In genomic region chr11:65552413-65552951, GRCh38 we compare ENCODE assay signal across 8 cellular contexts. TPM values are rescaled to one million over a fixed set of nuclear protein-coding genes. Genes with fewer than 3 reads are reported as not detected.
DNase-seq lines count a peak whose midpoint lies in the region; ATAC-seq and TF ChIP-seq lines count a peak whose summit lies in the region.

No MANE protein-coding gene starts in this region.

- peak in 1 of 6 experiments; percentile 1 for TF ChIP-seq CTCF in esophagus squamous epithelium (IDR thresholded peaks at IDR 0.05)

- H3K27ac Mint-ChIP-seq in T-cell (peak overlapping the region; percentile 70 to 71), naive B cell (peak overlapping the region; percentile 21 to 97 (median 79))

- peak; percentile 40 for DNase-seq in DMS79 treated with DMSO at 0.1 percent for 48 hours (lab: John Stamatoyannopoulos, UW)
- no peak for DNase-seq in DMS79 (lab: John Stamatoyannopoulos, UW)
- DNase-seq in T-cell = no peak
- no peak for DNase-seq in naive B cell
- no peak for DNase-seq in esophagus squamous epithelium (lab: John Stamatoyannopoulos, UW)
- DNase-seq in cerebellum (ENCODE audit: low spot score) = no peak

- no peak overlapping the region for H3K4me3 ChIP-seq in esophagus squamous epithelium

- TF ChIP-seq POLR2A in esophagus squamous epithelium (IDR thresholded peaks at IDR 0.05) = no peak

- peaks cover 32 to 70% (median 44%) of the 10 kb centered on the region in 3 donors for H3K4me1 ChIP-seq in esophagus squamous epithelium

- peak overlapping the region in 1 of 4 donors; percentile 42 for H3K27ac ChIP-seq in esophagus squamous epithelium

- no peaks in the 10 kb centered on the region for H3K27me3 ChIP-seq in esophagus squamous epithelium

- peaks cover 0 to 45% (median 0%) of the 10 kb centered on the region in 3 donors for H3K36me3 ChIP-seq in esophagus squamous epithelium

- H3K9me3 Mint-ChIP-seq in T-cell (no peaks in the 10 kb centered on the region), naive B cell (peaks cover 0 to 1% (median 0%) of the 10 kb centered on the region in 7 donors)

- peak overlapping the region; percentile 10 to 91 (median 32) for H3K4me3 Mint-ChIP-seq in T-cell
- H3K4me3 Mint-ChIP-seq in naive B cell = peak overlapping the region in 7 of 8 donors; percentile 2 to 78 (median 53)

- peaks cover 16% of the 10 kb centered on the region for H3K36me3 Mint-ChIP-seq in T-cell
- H3K36me3 Mint-ChIP-seq in naive B cell = no peaks in the 10 kb centered on the region

- H3K4me1 Mint-ChIP-seq in T-cell (peaks cover 73 to 81% (median 75%) of the 10 kb centered on the region in 3 donors), naive B cell (peaks cover 56 to 67% (median 63%) of the 10 kb centered on the region in 3 donors)

- ATAC-seq in HG02642 (IDR thresholded peaks at IDR 0.05; ENCODE audit: poor library complexity, unreplicated experiment) (peak; percentile 23), T-cell (replicated peaks in 1 of 4) (peak in 1 of 4 experiments; percentile 0), naive B cell (ENCODE audit: low read depth in 2 of 2) (no peak), HG02884 (IDR thresholded peaks at IDR 0.05; ENCODE audit: unreplicated experiment) (no peak)

- H3K27me3 Mint-ChIP-seq in T-cell = no peaks in the 10 kb centered on the region
- no peaks in the 10 kb centered on the region for H3K27me3 Mint-ChIP-seq in naive B cell

- no peaks in the 10 kb centered on the region for H3K9me3 ChIP-seq in esophagus squamous epithelium

- intact Hi-C loops in esophagus squamous epithelium (cut with DNase I) = no loop called here

- CTCF ChIA-PET in T-cell (lab: Charles Lee) = interaction anchor here (0.5 to 0.9 kb wide), 3 partner anchors 11 to 13 kb away, joined by 3 to 5 read pairs (median 3); no protein-coding TSS in a partner anchor

- POLR2A ChIA-PET in T-cell (lab: Charles Lee) = interaction anchor here in 1 of 2 donors (1.1 kb wide), 2 partner anchors 13 to 19 kb away, joined by 3 to 4 read pairs; no protein-coding TSS in a partner anchor

- 71 to 95% methylated on average over 4 of the region's 8 CpGs for WGBS in esophagus squamous epithelium, 2 donors

RNA-seq across cellular contexts. Expression of gene LTBP3, which starts 5.7 kb away (rescaled TPM):
- total RNA-seq in T-cell = 100 to 1,000 TPM; 200 to 364 (median 284) TPM
- 10 to 100 TPM; 12.5 to 40.5 (median 23.0) TPM for polyA plus RNA-seq in naive B cell (ENCODE audit: low read depth in 6 of 6)
- total RNA-seq in esophagus squamous epithelium = 10 to 100 TPM; 28.1 to 87.5 (median 54.0) TPM
- total RNA-seq in cerebellum = 27.9 TPM

RNA-seq across cellular contexts. Expression of gene ZNRD2, which starts 17.8 kb away (rescaled TPM):
- total RNA-seq in T-cell = 10 to 100 TPM; 32.5 to 36.9 (median 34.5) TPM
- 10 to 100 TPM; 56.9 to 74.5 (median 69.8) TPM for polyA plus RNA-seq in naive B cell (ENCODE audit: low read depth in 6 of 6)
- total RNA-seq in esophagus squamous epithelium = 10 to 100 TPM; 33.2 to 48.0 (median 40.0) TPM
- 14.3 TPM for total RNA-seq in cerebellum

RNA-seq across cellular contexts. Expression of gene FAM89B, which starts 19.9 kb away (rescaled TPM):
- total RNA-seq in T-cell (10 to 100 TPM; 36.3 to 72.9 (median 69.3) TPM), esophagus squamous epithelium (10 to 100 TPM; 12.0 to 44.1 (median 23.9) TPM), cerebellum (24.7 TPM)
- 10 to 100 TPM; 44.3 to 82.6 (median 61.8) TPM for polyA plus RNA-seq in naive B cell (ENCODE audit: low read depth in 6 of 6)

RNA-seq across cellular contexts. Expression of gene EHBP1L1, which starts 23.4 kb away (rescaled TPM):
- 100 to 1,000 TPM; 115 to 170 (median 150) TPM for total RNA-seq in T-cell
- 10 to 100 TPM in 4 of 6 donors, 1 to 10 TPM in 2; 5.5 to 18.3 (median 11.6) TPM for polyA plus RNA-seq in naive B cell (ENCODE audit: low read depth in 6 of 6)
- total RNA-seq in esophagus squamous epithelium = 100 to 1,000 TPM in 1 of 4 donors, 10 to 100 TPM in 3; 46.5 to 101 (median 87.4) TPM
- 11.4 TPM for total RNA-seq in cerebellum

RNA-seq across cellular contexts. Expression of gene SCYL1, which starts 27.6 kb away (rescaled TPM):
- total RNA-seq in T-cell = 10 to 100 TPM; 66.4 to 96.8 (median 76.8) TPM
- polyA plus RNA-seq in naive B cell (ENCODE audit: low read depth in 6 of 6) = 10 to 100 TPM; 21.8 to 40.0 (median 27.2) TPM
- 10 to 100 TPM; 40.6 to 63.3 (median 52.6) TPM for total RNA-seq in esophagus squamous epithelium
- total RNA-seq in cerebellum = 30.7 TPM
